Comparison of ENCODE assay signal across 16 cellular contexts in genomic region chr9:130330202-130330601, GRCh38.
DNase-seq lines count a peak whose midpoint lies in the region; ATAC-seq and TF ChIP-seq lines count a peak whose summit lies in the region.
"Had no signal": no experiment of that assay in that cellular context is flagged by ENCODE, and none has a peak within 500 bp of the region (broad histone marks: within the 10 kb centered on the region; RNA-seq: fewer than 3 reads in every experiment).

No MANE protein-coding gene starts in this region.

- H3K27me3 ChIP-seq in stomach smooth muscle (ENCODE audit: control insufficient read depth in 1 of 2, insufficient read depth in 2 of 2, low read length in 2 of 2), result no peaks in the 10 kb centered on the region
- H3K27me3 ChIP-seq: MG63 had no signal

- no peak overlapping the region for H3K4me3 ChIP-seq in HEK293 (ENCODE audit: low read depth, low read length)
- no peak overlapping the region for H3K4me3 ChIP-seq in stomach smooth muscle (ENCODE audit: low read length in 2 of 2)
- H3K4me3 ChIP-seq: MG63, suprapubic skin had no signal

- no peak overlapping the region for H3K27ac Mint-ChIP-seq in activated CD8-positive, alpha-beta T cell treated with anti-CD3 and anti-CD28 coated beads, Interleukin-2, amount 10 ng/mL, durations not matched to agents 7 days and 5 days
- H3K27ac Mint-ChIP-seq: activated naive CD4-positive, alpha-beta T cell treated with anti-CD3 and anti-CD28 coated beads, Interleukin-2, amount 50 U/mL, for 24 hours had no signal

- H3K9me3 ChIP-seq in HEK293 (ENCODE audit: control insufficient read depth, insufficient read depth, low read depth, low read length) (no peaks in the 10 kb centered on the region), stomach smooth muscle (ENCODE audit: control insufficient read depth in 2 of 2, low read length in 2 of 2) (no peaks in the 10 kb centered on the region)
- H3K9me3 ChIP-seq: MG63, suprapubic skin had no signal

- H3K4me3 Mint-ChIP-seq in activated CD8-positive, alpha-beta T cell treated with anti-CD3 and anti-CD28 coated beads, Interleukin-2, amount 10 ng/mL, durations not matched to agents 7 days and 5 days, result no peak overlapping the region
- H3K4me3 Mint-ChIP-seq: activated naive CD4-positive, alpha-beta T cell treated with anti-CD3 and anti-CD28 coated beads, Interleukin-2, amount 50 U/mL, for 24 hours had no signal

- peak; percentile 66 for DNase-seq in NCI-H2171 (lab: John Stamatoyannopoulos, UW)
- DNase-seq in epithelial cell of prostate (ENCODE audit: low read depth, low spot score), result peak; percentile 5
- DNase-seq in activated CD8-positive, alpha-beta T cell treated with anti-CD3 and anti-CD28 coated beads, Interleukin-2, amount 10 ng/mL, durations not matched to agents 7 days and 5 days, result no peak
- DNase-seq: brain microvascular endothelial cell, C1 segment of cervical spinal cord, DND-41, MG63, NCI-H446 treated with DMSO at 0.1 percent for 48 hours, nucleus accumbens, OCI-M1 had no signal

- ATAC-seq in GM18861 (IDR thresholded peaks at IDR 0.05; ENCODE audit: unreplicated experiment) (no peak), HG02981 (IDR thresholded peaks at IDR 0.05; ENCODE audit: unreplicated experiment) (no peak)
- ATAC-seq in activated CD8-positive, alpha-beta T cell treated with anti-CD3 and anti-CD28 coated beads, Interleukin-2, amount 10 ng/mL, durations not matched to agents 7 days and 5 days, result no peak

- H3K36me3 Mint-ChIP-seq in activated CD8-positive, alpha-beta T cell treated with anti-CD3 and anti-CD28 coated beads, Interleukin-2, amount 10 ng/mL, durations not matched to agents 7 days and 5 days (ENCODE audit: low read depth), result no peaks in the 10 kb centered on the region
- H3K36me3 Mint-ChIP-seq: activated naive CD4-positive, alpha-beta T cell treated with anti-CD3 and anti-CD28 coated beads, Interleukin-2, amount 50 U/mL, for 24 hours had no signal

- H3K36me3 ChIP-seq in HEK293 (ENCODE audit: control insufficient read depth in 2 of 2, insufficient read depth in 1 of 2, low read length in 2 of 2) (no peaks in the 10 kb centered on the region), stomach smooth muscle (ENCODE audit: control insufficient read depth in 2 of 2, insufficient read depth in 2 of 2, low read length in 2 of 2) (peaks cover 8 to 11% of the 10 kb centered on the region in 2 donors)
- H3K36me3 ChIP-seq: brain microvascular endothelial cell, MG63, suprapubic skin had no signal

- TF ChIP-seq CTCF in HEK293 (tag by site-specific recombination; IDR thresholded peaks at IDR 0.05), result no peak

- H3K27ac ChIP-seq in HEK293 (ENCODE audit: extremely low read depth, low read depth, low read length) (no peak overlapping the region), epithelial cell of prostate (no peak overlapping the region), stomach smooth muscle (ENCODE audit: low read length) (peak overlapping the region; percentile 60)
- H3K27ac ChIP-seq: brain microvascular endothelial cell, suprapubic skin had no signal

- peak overlapping the region in 1 of 2 donors; percentile 10 for H3K9ac ChIP-seq in stomach smooth muscle (ENCODE audit: low read length in 2 of 2)

- H3K4me1 Mint-ChIP-seq in activated CD8-positive, alpha-beta T cell treated with anti-CD3 and anti-CD28 coated beads, Interleukin-2, amount 10 ng/mL, durations not matched to agents 7 days and 5 days (ENCODE audit: low read depth), result no peaks in the 10 kb centered on the region
- H3K4me1 Mint-ChIP-seq: activated naive CD4-positive, alpha-beta T cell treated with anti-CD3 and anti-CD28 coated beads, Interleukin-2, amount 50 U/mL, for 24 hours had no signal

- peaks cover 18% of the 10 kb centered on the region for H3K27me3 Mint-ChIP-seq in activated CD8-positive, alpha-beta T cell treated with anti-CD3 and anti-CD28 coated beads, Interleukin-2, amount 10 ng/mL, durations not matched to agents 7 days and 5 days (ENCODE audit: low read depth)

- POLR2A ChIA-PET in HEK293 (lab: Yijun Ruan, JAX), result interaction anchor here (0.6 to 0.7 kb wide), 2 partner anchors 119 to 141 kb away, joined by 3 read pairs; no protein-coding TSS in a partner anchor
- POLR2A ChIA-PET in activated CD8-positive, alpha-beta T cell treated with anti-CD3 and anti-CD28 coated beads, Interleukin-2, amount 10 ng/mL, durations not matched to agents 7 days and 5 days (lab: Charles Lee), result no interaction called here

- CTCF ChIA-PET in HEK293 (lab: Yijun Ruan, JAX), result interaction anchor here (0.6 to 1.2 kb wide), 3 partner anchors 10 to 353 kb away, joined by 3 to 5 read pairs (median 3); no protein-coding TSS in a partner anchor
- CTCF ChIA-PET in activated CD8-positive, alpha-beta T cell treated with anti-CD3 and anti-CD28 coated beads, Interleukin-2, amount 10 ng/mL, durations not matched to agents 7 days and 5 days (lab: Charles Lee), result no interaction called here

- H3K4me1 ChIP-seq in HEK293 (ENCODE audit: control insufficient read depth, insufficient read depth, low read length) (no peaks in the 10 kb centered on the region), stomach smooth muscle (ENCODE audit: control insufficient read depth, insufficient read depth, low read length) (peaks cover 61% of the 10 kb centered on the region)

- H3K9me3 Mint-ChIP-seq in activated CD8-positive, alpha-beta T cell treated with anti-CD3 and anti-CD28 coated beads, Interleukin-2, amount 10 ng/mL, durations not matched to agents 7 days and 5 days (ENCODE audit: insufficient read depth), result no peaks in the 10 kb centered on the region
- H3K9me3 Mint-ChIP-seq: activated naive CD4-positive, alpha-beta T cell treated with anti-CD3 and anti-CD28 coated beads, Interleukin-2, amount 50 U/mL, for 24 hours had no signal

TF ChIP-seq in HEK293, 187 proteins besides CTCF, POLR2A, EP300 and RAD21:
- TF ChIP-seq ZNF549 (tag by site-specific recombination; IDR thresholded peaks at IDR 0.05) (no peak), YY2 (tag by site-specific recombination; IDR thresholded peaks at IDR 0.05) (no peak), PRDM10 (tag by site-specific recombination; IDR thresholded peaks at IDR 0.05) (peak; percentile 90), ZFHX2 (tag by site-specific recombination; conservative IDR thresholded peaks at IDR 0.05) (peak; percentile 76), ZIC2 (tag by site-specific recombination; IDR thresholded peaks at IDR 0.05) (peak; percentile 98), EGR2 (tag by site-specific recombination; IDR thresholded peaks at IDR 0.05; ENCODE audit: low read depth) (0 out of 2 replicates have a peak, but pooled peaks have one; percentile 6), ZBTB8A (tag by site-specific recombination; IDR thresholded peaks at IDR 0.05) (peak; percentile 31; the same call in 1 of the 2 replicates), GLIS1 (tag by site-specific recombination; IDR thresholded peaks at IDR 0.05) (peak; percentile 91), ZNF280D (tag by site-specific recombination; IDR thresholded peaks at IDR 0.05) (no peak), ZNF701 (tag by site-specific recombination; IDR thresholded peaks at IDR 0.05) (no peak), GLIS2 (tag by site-specific recombination; IDR thresholded peaks at IDR 0.05) (peak; percentile 27; the same call in 1 of the 2 replicates)
TF ChIP-seq in HEK293: peak in this region for 7.
